In the genomic region with DNA sequence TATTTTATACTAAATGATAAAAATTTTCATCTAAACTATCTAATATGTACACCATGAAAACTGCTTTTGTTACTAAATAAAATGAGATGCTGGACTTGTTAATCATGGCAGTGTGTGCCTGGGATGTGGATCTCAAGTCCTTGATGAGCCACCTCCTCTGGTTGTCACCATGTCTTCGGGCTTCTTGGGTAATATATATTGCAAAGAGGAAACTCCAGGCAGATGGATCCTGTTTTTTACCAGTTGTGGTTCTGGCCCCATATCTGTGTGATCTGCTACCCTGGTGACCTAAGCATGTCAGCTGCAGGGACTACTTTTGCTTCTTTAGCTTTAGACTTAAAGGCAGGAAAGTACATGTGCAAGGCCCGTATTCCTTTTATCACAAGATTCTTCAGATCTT, we compare ENCODE assay signal across 13 cellular contexts. TPM values are rescaled to one million over a fixed set of nuclear protein-coding genes. Genes with fewer than 3 reads are reported as not detected.
DNase-seq lines count a peak whose midpoint lies in the region; ATAC-seq and TF ChIP-seq lines count a peak whose summit lies in the region.
"Had no signal": no experiment of that assay in that cellular context is flagged by ENCODE, and none has a peak within 500 bp of the region (broad histone marks: within the 10 kb centered on the region; RNA-seq: fewer than 3 reads in every experiment).

No MANE protein-coding gene starts in this region.

- no peak overlapping the region for H3K23ac ChIP-seq in mesenchymal stem cell (ENCODE audit: low read length in 2 of 2)

- no peak overlapping the region for H4K8ac ChIP-seq in mesenchymal stem cell (ENCODE audit: low read length)

- H3K27me3 Mint-ChIP-seq in T-helper 17 cell = no peaks in the 10 kb centered on the region
- H3K27me3 Mint-ChIP-seq in memory B cell = no peaks in the 10 kb centered on the region
- H3K27me3 Mint-ChIP-seq: activated B cell treated with CpG ODN at 0.5 μM for 24 hours had no signal

- no peak for TF ChIP-seq POLR2A in breast epithelium (IDR thresholded peaks at IDR 0.05)
- TF ChIP-seq POLR2A in spleen (IDR thresholded peaks at IDR 0.05) = no peak

- H3K9ac ChIP-seq in BLaER1 treated with 17β-estradiol and CSF1 and Interleukin-3, amounts not matched to agents 10 nM and 100 nM = peak overlapping the region in 9 of 11 experiments; percentile 18 to 73 (median 67); a peak in 16 of 22 replicates
- no peak overlapping the region for H3K9ac ChIP-seq in mesenchymal stem cell (ENCODE audit: low read length)

- H3K9me3 ChIP-seq in BLaER1 treated with 17β-estradiol and CSF1 and Interleukin-3, amounts not matched to agents 10 nM and 100 nM (replicated peaks in 1 of 11) = no peaks in the 10 kb centered on the region
- H3K9me3 ChIP-seq in T-helper 17 cell (ENCODE audit: control insufficient read depth, low read length, poor library complexity, severe bottlenecking) (no peaks in the 10 kb centered on the region), breast epithelium (no peaks in the 10 kb centered on the region), mesenchymal stem cell (ENCODE audit: control insufficient read depth, low read length) (no peaks in the 10 kb centered on the region), spleen (no peaks in the 10 kb centered on the region)
- H3K9me3 ChIP-seq: right atrium auricular region, stomach had no signal

- H2BK15ac ChIP-seq in mesenchymal stem cell (ENCODE audit: low read depth, poor library complexity, severe bottlenecking) = no peak overlapping the region

- peaks cover 0 to 45% (median 5%) of the 10 kb centered on the region in 11 experiments; a peak in 6 of 22 replicates for H4K20me1 ChIP-seq in BLaER1 treated with 17β-estradiol and CSF1 and Interleukin-3, amounts not matched to agents 10 nM and 100 nM

- peak overlapping the region; percentile 10 to 92 (median 82); a peak in 21 of 22 replicates for H3K27ac ChIP-seq in BLaER1 treated with 17β-estradiol and CSF1 and Interleukin-3, amounts not matched to agents 10 nM and 100 nM
- H3K27ac ChIP-seq in HL-60 (replicated peaks) (peak overlapping the region; percentile 58), breast epithelium (no peak overlapping the region), mesenchymal stem cell (ENCODE audit: low read length, poor library complexity, severe bottlenecking) (no peak overlapping the region), spleen (peak overlapping the region in 3 of 8 donors; percentile 22 to 52 (median 30))
- H3K27ac ChIP-seq: C4-2B, right atrium auricular region, stomach had no signal

- no peak overlapping the region for H2BK12ac ChIP-seq in mesenchymal stem cell (ENCODE audit: low read length in 2 of 2)

- no peak overlapping the region for H2AFZ ChIP-seq in mesenchymal stem cell (ENCODE audit: low read depth, low read length)

- peak; percentile 48 for ATAC-seq in T-helper 17 cell
- ATAC-seq in memory B cell (ENCODE audit: low read depth) = no peak

- H3K27me3 ChIP-seq in BLaER1 treated with 17β-estradiol and CSF1 and Interleukin-3, amounts not matched to agents 10 nM and 100 nM = no peaks in the 10 kb centered on the region
- H3K27me3 ChIP-seq in HL-60 (ENCODE audit: insufficient read depth, poor library complexity, severe bottlenecking) (no peaks in the 10 kb centered on the region), breast epithelium (no peaks in the 10 kb centered on the region), mesenchymal stem cell (ENCODE audit: control insufficient read depth in 1 of 2, insufficient read depth in 1 of 2, low read length in 2 of 2) (no peaks in the 10 kb centered on the region), spleen (replicated peaks in 1 of 7) (no peaks in the 10 kb centered on the region)
- H3K27me3 ChIP-seq: right atrium auricular region, stomach had no signal

- no peak overlapping the region for H3K18ac ChIP-seq in mesenchymal stem cell (ENCODE audit: low read depth in 1 of 2, low read length in 2 of 2)

- peak overlapping the region in 10 of 11 experiments; percentile 11 to 74 (median 57); a peak in 21 of 22 replicates for H3K4me2 ChIP-seq in BLaER1 treated with 17β-estradiol and CSF1 and Interleukin-3, amounts not matched to agents 10 nM and 100 nM
- no peak overlapping the region for H3K4me2 ChIP-seq in mesenchymal stem cell (ENCODE audit: low read length, poor library complexity, severe bottlenecking)

- TF ChIP-seq CTCF in HL-60 (IDR thresholded peaks at IDR 0.05; ENCODE audit: insufficient read depth, low read length) = no peak
- no peak for TF ChIP-seq CTCF in breast epithelium (IDR thresholded peaks at IDR 0.05)
- no peak for TF ChIP-seq CTCF in spleen (IDR thresholded peaks at IDR 0.05 in 8 of 11, conservative IDR thresholded peaks at IDR 0.05 in 3 of 11)

- no peak overlapping the region for H2AK5ac ChIP-seq in mesenchymal stem cell (ENCODE audit: low read length, severe bottlenecking)

- peaks cover 9 to 27% (median 24%) of the 10 kb centered on the region in 10 experiments; a peak in 17 of 20 replicates for H3K4me1 ChIP-seq in BLaER1 treated with 17β-estradiol and CSF1 and Interleukin-3, amounts not matched to agents 10 nM and 100 nM
- H3K4me1 ChIP-seq in breast epithelium (no peaks in the 10 kb centered on the region), mesenchymal stem cell (ENCODE audit: control insufficient read depth, insufficient read depth, low read depth, low read length) (no peaks in the 10 kb centered on the region), spleen (peaks cover 0 to 49% (median 11%) of the 10 kb centered on the region in 6 donors)

- intact Hi-C loops in breast epithelium (cut with DNase I; ENCODE audit: low total_unique reads) = no loop called here
- intact Hi-C loops in spleen (cut with DNase I; ENCODE audit: low total_unique reads) = loop anchor here (10.0 kb wide), 1 partner anchor 57 kb away; the partner anchor contains the start of gene RSBN1L

- H3K36me3 Mint-ChIP-seq in T-helper 17 cell (ENCODE audit: low read depth) (peaks cover 5% of the 10 kb centered on the region), memory B cell (peaks cover 14% of the 10 kb centered on the region)

- no peak overlapping the region for H3K4me3 ChIP-seq in BLaER1 treated with 17β-estradiol and CSF1 and Interleukin-3, amounts not matched to agents 10 nM and 100 nM
- H3K4me3 ChIP-seq in HL-60 (replicated peaks; ENCODE audit: insufficient read depth, low read length) (no peak overlapping the region), breast epithelium (no peak overlapping the region), mesenchymal stem cell (ENCODE audit: insufficient read depth in 1 of 2, low read depth in 1 of 2, low read length in 2 of 2) (no peak overlapping the region), spleen (no peak overlapping the region)
- H3K4me3 ChIP-seq: right atrium auricular region, stomach had no signal

- no peaks in the 10 kb centered on the region for H3K9me3 Mint-ChIP-seq in memory B cell
- H3K9me3 Mint-ChIP-seq: activated B cell treated with CpG ODN at 0.5 μM for 24 hours had no signal

- no peak overlapping the region for H2BK120ac ChIP-seq in mesenchymal stem cell (ENCODE audit: low read depth, low read length)

- peaks cover 24% of the 10 kb centered on the region for H3K79me1 ChIP-seq in mesenchymal stem cell (replicated peaks; ENCODE audit: low read length, poor library complexity, severe bottlenecking)

- DNase-seq in HL-60 (ENCODE audit: low read depth in 1 of 2, low spot score in 1 of 2) = peak; percentile 48 to 91
- no peak for DNase-seq in T-helper 17 cell
- no peak for DNase-seq in memory B cell (ENCODE audit: low spot score in 2 of 2)
- no peak for DNase-seq in ureter (ENCODE audit: low spot score)
- DNase-seq in breast epithelium (ENCODE audit: low spot score in 2 of 2) = no peak
- no peak for DNase-seq in mesenchymal stem cell
- no peak for DNase-seq in spleen
- DNase-seq: activated B cell treated with CpG ODN at 0.5 μM for 24 hours, NCI-H1048, stomach had no signal

- H3K4me3 Mint-ChIP-seq in T-helper 17 cell (no peak overlapping the region), memory B cell (no peak overlapping the region)
- H3K4me3 Mint-ChIP-seq: activated B cell treated with CpG ODN at 0.5 μM for 24 hours had no signal

- H3K14ac ChIP-seq in mesenchymal stem cell (ENCODE audit: low read length in 2 of 2) = no peak overlapping the region

- no peak overlapping the region for H2BK5ac ChIP-seq in mesenchymal stem cell (ENCODE audit: low read depth, low read length, poor library complexity, severe bottlenecking)

- no peak overlapping the region for H3K4ac ChIP-seq in mesenchymal stem cell (ENCODE audit: low read depth in 1 of 2, low read length in 2 of 2)

- H3K27ac Mint-ChIP-seq in T-helper 17 cell (no peak overlapping the region), memory B cell (peak overlapping the region; percentile 45)
- H3K27ac Mint-ChIP-seq: activated B cell treated with CpG ODN at 0.5 μM for 24 hours had no signal

- peaks cover 35% of the 10 kb centered on the region for H3K4me1 Mint-ChIP-seq in T-helper 17 cell
- peaks cover 8% of the 10 kb centered on the region for H3K4me1 Mint-ChIP-seq in memory B cell

- H3K36me3 ChIP-seq in BLaER1 treated with 17β-estradiol and CSF1 and Interleukin-3, amounts not matched to agents 10 nM and 100 nM = peaks cover 27 to 76% (median 51%) of the 10 kb centered on the region in 11 experiments
- no peaks in the 10 kb centered on the region for H3K36me3 ChIP-seq in breast epithelium
- H3K36me3 ChIP-seq in mesenchymal stem cell (ENCODE audit: control insufficient read depth in 1 of 2, insufficient read depth in 2 of 2, low read depth in 1 of 2, low read length in 2 of 2) = peaks cover 4 to 34% of the 10 kb centered on the region in 2 experiments
- peaks cover 0 to 50% (median 3%) of the 10 kb centered on the region in 6 donors for H3K36me3 ChIP-seq in spleen
- H3K36me3 ChIP-seq: right atrium auricular region had no signal

- 85% methylated on average over 2 of the region's 2 CpGs for WGBS in mesenchymal stem cell
- WGBS in spleen, 5 donors = 24 to 46% (median 32%) methylated on average over 2 of the region's 2 CpGs

- H4K91ac ChIP-seq in mesenchymal stem cell (ENCODE audit: low read length) = no peak overlapping the region

RNA-seq across cellular contexts. Expression of gene TMEM60, which starts 46.2 kb away (rescaled TPM):
- 1 to 10 TPM; 5.0 to 6.3 TPM for total RNA-seq in T-helper 17 cell
- 10.6 TPM for total RNA-seq in ureter
- 10 to 100 TPM; 13.1 to 19.6 (median 17.9) TPM for total RNA-seq in breast epithelium
- polyA plus RNA-seq in mesenchymal stem cell (2013, experiment 1 of 2) = 32.3 TPM
- 33.1 TPM for polyA plus RNA-seq in mesenchymal stem cell (2013, experiment 2 of 2)
- 10 to 100 TPM; 10.1 to 22.3 (median 18.4) TPM for total RNA-seq in spleen
- 10 to 100 TPM; 31.1 to 33.1 (median 31.9) TPM for polyA plus RNA-seq in spleen

RNA-seq across cellular contexts. Expression of gene PHTF2, which starts 46.6 kb away (rescaled TPM):
- total RNA-seq in T-helper 17 cell (10 to 100 TPM; 68.1 to 69.9 TPM), ureter (22.0 TPM), breast epithelium (10 to 100 TPM; 17.0 to 23.5 (median 19.2) TPM), spleen (10 to 100 TPM; 28.4 to 47.7 (median 35.9) TPM)
- 38.7 TPM for polyA plus RNA-seq in mesenchymal stem cell (2013, experiment 1 of 2)
- 38.4 TPM for polyA plus RNA-seq in mesenchymal stem cell (2013, experiment 2 of 2)
- 10 to 100 TPM; 13.3 to 24.6 (median 14.9) TPM for polyA plus RNA-seq in spleen

RNA-seq across cellular contexts. Expression of gene RSBN1L, which starts 55.8 kb away (rescaled TPM):
- total RNA-seq in T-helper 17 cell (10 to 100 TPM; 19.6 to 20.6 TPM), ureter (27.7 TPM), breast epithelium (10 to 100 TPM; 13.9 to 34.5 (median 29.8) TPM), spleen (10 to 100 TPM; 25.5 to 32.5 (median 29.0) TPM)
- polyA plus RNA-seq in mesenchymal stem cell (2013, experiment 1 of 2) = 9.5 TPM
- 9.7 TPM for polyA plus RNA-seq in mesenchymal stem cell (2013, experiment 2 of 2)
- polyA plus RNA-seq in spleen = 10 to 100 TPM in 1 of 3 donors, 1 to 10 TPM in 2; 9.4 to 12.3 (median 9.6) TPM

Comparison
In these comparisons a context has a peak if more than half of its experiments do, and no peak if none do; other contexts are left out.
1. H3K27ac ChIP-seq: peak in BLaER1 treated with 17β-estradiol and CSF1 and Interleukin-3, amounts not matched to agents 10 nM and 100 nM (11 of 11) and HL-60 (single experiment); none in breast epithelium (0 of 2) and mesenchymal stem cell (single experiment).
2. DNase-seq: peak in HL-60 (2 of 2); none in T-helper 17 cell (0 of 3), memory B cell (0 of 2), ureter (single experiment), breast epithelium (0 of 2), mesenchymal stem cell (single experiment) and spleen (single experiment).